ENCODE assay signal across 18 cellular contexts in genomic region chr7:106622654-106623314, GRCh38. TPM values are rescaled to one million over a fixed set of nuclear protein-coding genes. Genes with fewer than 3 reads are reported as not detected.
A peak's percentile ranks its signal among the peaks of the same experiment; 100 is the strongest.
DNase-seq lines count a peak whose midpoint lies in the region; ATAC-seq, FAIRE-seq and TF ChIP-seq lines count a peak whose summit lies in the region.
"Had no signal": no experiment of that assay in that cellular context is flagged by ENCODE, and none has a peak within 500 bp of the region (broad histone marks: within the 10 kb centered on the region; RNA-seq: fewer than 3 reads in every experiment).

No MANE protein-coding gene starts in this region.

- DNase-seq in LNCaP clone FGC (ENCODE audit: low read depth): peak; percentile 62
- no peak for DNase-seq in left lobe of liver (ENCODE audit: low spot score)
- DNase-seq in A172 (ENCODE audit: low spot score): no peak
- DNase-seq in head of caudate nucleus: no peak
- DNase-seq in cerebellum (ENCODE audit: low spot score): no peak
- DNase-seq in GM19239 (ENCODE audit: insufficient read length, low spot score): no peak
- DNase-seq: CD4-positive, alpha-beta memory T cell; DMS153; DND-41; EL; GM23248 had no signal

- intact Hi-C loops in head of caudate nucleus (cut with DNase I): no loop called here

- FAIRE-seq in GM19239 (lab: Jason Lieb, UNC): no peak
- FAIRE-seq: A549, GM12878, K562 had no signal

- no peak overlapping the region for H3K4me3 ChIP-seq in LNCaP clone FGC (ENCODE audit: low read depth, low read length)
- H3K4me3 ChIP-seq: A549, BLaER1, GM12878, GM23248, HAP-1, K562 had no signal

- ATAC-seq in left lobe of liver: peak; percentile 41
- ATAC-seq: A549, GM12878, K562 had no signal

- H3K27ac ChIP-seq in VCaP: peak overlapping the region; percentile 44; the same call in 1 of the 2 replicates
- H3K27ac ChIP-seq: A549, BLaER1, HL-60 had no signal

- TF ChIP-seq CTCF in LNCaP clone FGC (IDR thresholded peaks at IDR 0.05; ENCODE audit: control insufficient read depth, extremely low read depth, insufficient read depth) (no peak), VCaP (conservative IDR thresholded peaks at IDR 0.05) (no peak)

RNA-seq across cellular contexts. Expression of gene CCDC71L, which starts 38.2 kb away (rescaled TPM):
- 15.2 TPM for total RNA-seq in left lobe of liver
- 20.6 TPM in 2 replicates for total RNA-seq in A172 (2014; rRNA removed; shearing (Covaris generic))
- total RNA-seq in cerebellum: 23.9 TPM
